Comparison of ENCODE assay signal across 17 cellular contexts in genomic region chr7:1747004-1747801, GRCh38.
DNase-seq lines count a peak whose midpoint lies in the region; ATAC-seq and TF ChIP-seq lines count a peak whose summit lies in the region.
"Had no signal": no experiment of that assay in that cellular context is flagged by ENCODE, and none has a peak within 500 bp of the region (broad histone marks: within the 10 kb centered on the region; RNA-seq: fewer than 3 reads in every experiment).

No MANE protein-coding gene starts in this region.

- no peak for TF ChIP-seq CTCF in RWPE2 (IDR thresholded peaks at IDR 0.05; ENCODE audit: poor library complexity, severe bottlenecking)

- H3K9me3 ChIP-seq in RWPE2 (ENCODE audit: severe bottlenecking): no peaks in the 10 kb centered on the region
- H3K9me3 ChIP-seq: BLaER1 treated with 17β-estradiol and CSF1 and Interleukin-3, amounts not matched to agents 10 nM and 100 nM had no signal

- H3K4me1 ChIP-seq in RWPE2 (ENCODE audit: insufficient read depth, poor library complexity, severe bottlenecking): no peaks in the 10 kb centered on the region

- no peak overlapping the region for H3K27ac ChIP-seq in RWPE2 (ENCODE audit: poor library complexity, severe bottlenecking)
- H3K27ac ChIP-seq: 22Rv1; BLaER1 treated with 17β-estradiol and CSF1 and Interleukin-3, amounts not matched to agents 10 nM and 100 nM had no signal

- peak; percentile 21 for DNase-seq in Right ventricle myocardium superior
- DNase-seq in Right ventricle myocardium inferior (ENCODE audit: missing footprints): no peak
- DNase-seq in RWPE2 (ENCODE audit: low spot score): peak; percentile 58
- DNase-seq in foreskin melanocyte: peak; percentile 2
- no peak for DNase-seq in OCI-M1 (lab: John Stamatoyannopoulos, UW)
- DNase-seq in HPDE6-E6E7 (ENCODE audit: extremely low spot score): no peak
- DNase-seq: AML-193; Calu3; CD4-positive, alpha-beta T cell; DMS 273 treated with DMSO at 0.1 percent for 48 hours; H9 had no signal

- ATAC-seq in Right ventricle myocardium superior (ENCODE audit: poor library complexity) (no peak), Right ventricle myocardium inferior (no peak), RWPE2 (ENCODE audit: low read depth) (no peak), GM21528 (IDR thresholded peaks at IDR 0.05; ENCODE audit: low FRiP score, unreplicated experiment) (no peak), HG03108 (IDR thresholded peaks at IDR 0.05; ENCODE audit: unreplicated experiment) (no peak)
- ATAC-seq: GM12878, GM23338 had no signal

- H3K4me3 ChIP-seq in RWPE2 (ENCODE audit: severe bottlenecking): no peak overlapping the region
- H3K4me3 ChIP-seq: BLaER1 treated with 17β-estradiol and CSF1 and Interleukin-3, amounts not matched to agents 10 nM and 100 nM; GM12878; GM23338 had no signal

- H3K36me3 ChIP-seq in RWPE2 (ENCODE audit: low read depth): no peaks in the 10 kb centered on the region

- peaks cover 11% of the 10 kb centered on the region for H3K27me3 ChIP-seq in RWPE2 (ENCODE audit: insufficient read depth, poor library complexity, severe bottlenecking)

- intact Hi-C loops in Right ventricle myocardium superior (cut with DNase I) (no loop called here), Right ventricle myocardium inferior (cut with DNase I) (no loop called here)

Comparison
In these comparisons a context has a peak if more than half of its experiments do, and no peak if none do; other contexts are left out.
1. DNase-seq: peak in Right ventricle myocardium superior (single experiment), RWPE2 (single experiment) and foreskin melanocyte (single experiment); none in Right ventricle myocardium inferior (single experiment), OCI-M1 (single experiment) and HPDE6-E6E7 (single experiment).